ENCODE assay signal across 1 cellular context in the genomic region with DNA sequence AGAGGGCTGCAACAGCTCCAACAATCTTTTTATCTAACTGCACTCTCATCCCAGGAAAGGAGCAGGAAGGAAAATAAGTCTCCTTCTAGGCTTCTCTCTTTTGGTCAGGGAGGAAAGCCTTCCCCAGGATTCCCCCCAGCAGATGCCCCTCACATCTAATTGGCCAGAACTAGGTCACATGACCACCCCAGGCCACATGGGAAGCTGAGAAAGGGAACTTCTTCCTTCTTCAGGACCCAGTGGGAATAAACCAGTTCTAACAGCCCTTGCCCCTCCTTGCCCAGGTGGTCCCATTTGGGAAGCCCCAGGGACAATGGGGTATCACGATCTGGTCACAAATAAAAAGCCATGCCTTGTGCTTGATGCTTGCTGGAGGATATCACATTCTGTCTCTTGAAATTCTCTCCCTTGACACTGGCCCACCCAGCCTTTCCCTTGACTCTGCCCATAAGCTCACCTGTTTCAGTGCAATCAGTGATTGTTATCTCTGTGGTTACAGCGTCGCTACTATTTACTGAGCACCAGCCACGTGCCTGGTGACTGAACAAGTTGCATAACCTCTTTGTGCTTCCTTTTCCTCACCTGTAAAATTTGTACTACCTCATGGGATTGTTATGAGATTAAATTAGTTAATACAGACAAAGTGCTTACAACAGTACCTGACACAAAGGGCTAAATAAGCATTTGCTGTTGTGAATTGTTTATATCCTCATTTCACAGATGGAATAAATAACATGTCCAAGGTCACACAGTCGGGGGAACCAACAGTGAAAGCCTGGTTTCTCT.
TF ChIP-seq lines count a peak whose summit lies in the region.

No MANE protein-coding gene starts in this region.

TF ChIP-seq in GM12878, 131 proteins besides CTCF, POLR2A, EP300 and RAD21 (continued from another document):
- no peak for TF ChIP-seq MLLT1 (IDR thresholded peaks at IDR 0.05)
- TF ChIP-seq ZZZ3 (IDR thresholded peaks at IDR 0.05; ENCODE audit: control insufficient read depth, insufficient read length, low read depth), result no peak
- TF ChIP-seq BHLHE40 (IDR thresholded peaks at IDR 0.05; ENCODE audit: borderline replicate concordance in 1 of 2, low read depth in 2 of 2, low read length in 1 of 2), result peak in 1 of 2 experiments; percentile 62; a peak in 1 of 4 replicates
- TF ChIP-seq KAT2A (conservative IDR thresholded peaks at IDR 0.05; ENCODE audit: control insufficient read depth, low read depth, low read length), result no peak
- peak; percentile 28 for TF ChIP-seq USF1 (IDR thresholded peaks at IDR 0.05; ENCODE audit: borderline replicate concordance, extremely low read length, insufficient read depth, low read depth, low read length)
TF ChIP-seq in GM12878: peak in this region for 4.
